Comparison of ENCODE assay signal across 11 cellular contexts in the genomic region with DNA sequence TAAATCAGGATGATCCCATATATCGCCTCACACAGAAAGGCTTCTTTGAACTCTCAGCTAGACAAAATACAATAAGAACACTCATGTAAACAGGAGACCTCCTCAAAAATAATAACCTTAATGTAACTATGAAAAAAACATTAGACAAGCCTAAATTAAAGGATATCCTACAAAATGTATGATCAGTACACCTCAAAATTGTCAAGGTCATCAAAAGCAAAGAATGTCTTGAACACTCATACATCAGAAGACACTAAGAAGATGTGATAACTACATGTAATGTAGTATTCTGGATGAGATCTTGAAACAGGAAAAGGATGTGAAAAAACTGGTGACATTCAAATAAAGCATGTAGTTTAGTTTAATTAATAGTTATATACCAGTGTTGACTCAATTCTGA.
"Had no signal": no experiment of that assay in that cellular context is flagged by ENCODE, and none has a peak within 500 bp of the region (broad histone marks: within the 10 kb centered on the region; RNA-seq: fewer than 3 reads in every experiment).

No MANE protein-coding gene starts in this region.

- H3K4me3 ChIP-seq: GM23248, GM23338, HAP-1 had no signal

- FAIRE-seq: H1, H54 had no signal

- H3K4me3 Mint-ChIP-seq: GM23338, H9, HFFc6 had no signal

- H3K9me3 ChIP-seq: HAP-1 had no signal

- H3K4me2 ChIP-seq: GM23338 had no signal

- H3K9me3 Mint-ChIP-seq: GM23338, HFFc6 had no signal

- H3K4me1 ChIP-seq: HAP-1 had no signal

- H2AFZ ChIP-seq: GM23248, GM23338 had no signal

- H3K4me1 Mint-ChIP-seq: GM23338 had no signal

- H3K27ac ChIP-seq: GM23248 had no signal

- DNase-seq: GM23248, GOT3, H7, H9, HCEC 1CT, HFFc6 had no signal

- H3K27ac Mint-ChIP-seq: GM23338, H9, HFFc6 had no signal

- ATAC-seq: GM23338, HCT116 had no signal

- H3K9ac ChIP-seq: GM23248 had no signal

- H3K36me3 ChIP-seq: HAP-1 had no signal
